Comparison of ENCODE assay signal across 15 cellular contexts in genomic region chr10:86952106-86952505, GRCh38. TPM values are rescaled to one million over a fixed set of nuclear protein-coding genes. Genes with fewer than 3 reads are reported as not detected.
DNase-seq lines count a peak whose midpoint lies in the region; ATAC-seq and TF ChIP-seq lines count a peak whose summit lies in the region.
"Had no signal": no experiment of that assay in that cellular context is flagged by ENCODE, and none has a peak within 500 bp of the region (broad histone marks: within the 10 kb centered on the region; RNA-seq: fewer than 3 reads in every experiment).

No MANE protein-coding gene starts in this region.

- no peaks in the 10 kb centered on the region for H3K27me3 Mint-ChIP-seq in CD4-positive, CD25-positive, alpha-beta regulatory T cell
- H3K27me3 Mint-ChIP-seq in naive thymus-derived CD8-positive, alpha-beta T cell, result no peaks in the 10 kb centered on the region

- POLR2A ChIA-PET in naive thymus-derived CD8-positive, alpha-beta T cell (lab: Charles Lee), result interaction anchor here (3.1 kb wide), 1 partner anchor 16 kb away, joined by 14 read pairs; the partner anchor contains the start of gene ADIRF

- BruUV-seq in mammary epithelial cell (replicated peaks; lab: Mats Ljungman, UMichigan), result no TSS peak

- in situ Hi-C loops in mammary epithelial cell (cut with MboI; ENCODE audit: low sequenced_read_pairs in 2 of 2), result no loop called here

- H4K20me1 ChIP-seq in mammary epithelial cell (ENCODE audit: insufficient read depth, low read length), result no peaks in the 10 kb centered on the region

- intact Hi-C loops in mammary epithelial cell (cut with micrococcal nuclease), result no loop called here

- no peak for ATAC-seq in CD4-positive, CD25-positive, alpha-beta regulatory T cell (ENCODE audit: low read depth in 2 of 2)
- no peak for ATAC-seq in naive thymus-derived CD8-positive, alpha-beta T cell

- dilution Hi-C loops in mammary epithelial cell (cut with HindIII; ENCODE audit: low sequenced_read_pairs), result no loop called here

- 85% methylated on average over 7 of the region's 7 CpGs for WGBS in mammary epithelial cell (ENCODE audit: low coverage, missing lambda C conversion rate)

- H3K9me3 ChIP-seq in CD4-positive, CD25-positive, alpha-beta regulatory T cell (ENCODE audit: control insufficient read depth in 2 of 2, low read length in 2 of 2), result peaks cover 0 to 6% of the 10 kb centered on the region in 2 experiments
- no peaks in the 10 kb centered on the region for H3K9me3 ChIP-seq in subcutaneous abdominal adipose tissue (ENCODE audit: control insufficient read depth in 5 of 5, low read length in 5 of 5)
- no peaks in the 10 kb centered on the region for H3K9me3 ChIP-seq in mammary epithelial cell (replicated peaks; ENCODE audit: insufficient read depth, low read length)

- H3K79me2 ChIP-seq in mammary epithelial cell (ENCODE audit: insufficient read depth, low read length), result no peaks in the 10 kb centered on the region

- H3K4me3 ChIP-seq in CD4-positive, CD25-positive, alpha-beta regulatory T cell (ENCODE audit: low read depth, low read length), result no peak overlapping the region
- H3K4me3 ChIP-seq in coronary artery, result no peak overlapping the region
- H3K4me3 ChIP-seq in subcutaneous abdominal adipose tissue (ENCODE audit: low read depth in 1 of 5, low read length in 5 of 5), result peak overlapping the region in 1 of 5 donors; percentile 25
- H3K4me3 ChIP-seq in mammary epithelial cell (replicated peaks in 1 of 3; ENCODE audit: insufficient read depth in 1 of 3, low read depth in 2 of 3, low read length in 3 of 3), result no peak overlapping the region

- H3K9me3 Mint-ChIP-seq in CD4-positive, CD25-positive, alpha-beta regulatory T cell, result peaks cover 0 to 15% (median 1%) of the 10 kb centered on the region in 7 donors
- H3K9me3 Mint-ChIP-seq in naive thymus-derived CD8-positive, alpha-beta T cell, result peaks cover 7 to 32% (median 16%) of the 10 kb centered on the region in 9 donors

- TF ChIP-seq CTCF in coronary artery (IDR thresholded peaks at IDR 0.05) (no peak), mammary epithelial cell (conservative IDR thresholded peaks at IDR 0.05 in 1 of 2, IDR thresholded peaks at IDR 0.05 in 1 of 2; ENCODE audit: extremely low read depth in 1 of 2, insufficient read depth in 1 of 2, low read depth in 1 of 2, low read length in 2 of 2) (no peak)

- no peaks in the 10 kb centered on the region for H3K27me3 ChIP-seq in CD4-positive, CD25-positive, alpha-beta regulatory T cell (ENCODE audit: control insufficient read depth, insufficient read depth, low read length)
- H3K27me3 ChIP-seq in subcutaneous abdominal adipose tissue (ENCODE audit: control insufficient read depth in 5 of 5, insufficient read depth in 4 of 5, low read length in 5 of 5) (no peaks in the 10 kb centered on the region), mammary epithelial cell (ENCODE audit: insufficient read depth, low read length) (no peaks in the 10 kb centered on the region)

- H3K4me1 ChIP-seq in CD4-positive, CD25-positive, alpha-beta regulatory T cell (ENCODE audit: control insufficient read depth, insufficient read depth, low read length, poor library complexity, severe bottlenecking), result peaks cover 21% of the 10 kb centered on the region
- H3K4me1 ChIP-seq in subcutaneous abdominal adipose tissue (ENCODE audit: control insufficient read depth in 5 of 5, insufficient read depth in 5 of 5, low read length in 5 of 5), result peaks cover 12 to 81% (median 51%) of the 10 kb centered on the region in 5 donors
- peaks cover 9% of the 10 kb centered on the region for H3K4me1 ChIP-seq in mammary epithelial cell (ENCODE audit: insufficient read depth, low read length)

- H3K4me1 Mint-ChIP-seq in CD4-positive, CD25-positive, alpha-beta regulatory T cell, result peaks cover 0 to 52% (median 26%) of the 10 kb centered on the region in 4 donors
- H3K4me1 Mint-ChIP-seq in naive thymus-derived CD8-positive, alpha-beta T cell, result peaks cover 5 to 29% (median 17%) of the 10 kb centered on the region in 4 donors

- no peak overlapping the region for H3K4me2 ChIP-seq in mammary epithelial cell (ENCODE audit: insufficient read depth, low read depth, low read length)

- DNase-seq in CD4-positive, CD25-positive, alpha-beta regulatory T cell, result no peak
- DNase-seq in coronary artery (ENCODE audit: low spot score), result peak; percentile 53
- DNase-seq in naive thymus-derived CD8-positive, alpha-beta T cell, result no peak
- no peak for DNase-seq in NOMO-1 treated with DMSO at 0.1 percent for 48 hours (lab: John Stamatoyannopoulos, UW; ENCODE audit: unreplicated experiment)
- no peak for DNase-seq in HuH-7.5 (ENCODE audit: low spot score)
- no peak for DNase-seq in mammary epithelial cell
- DNase-seq: COR-L47, EL, NCI-H1417, NCI-H187 treated with DMSO at 0.1 percent for 48 hours, NCI-H526 treated with DMSO at 0.1 percent for 48 hours had no signal

- H3K9ac ChIP-seq in subcutaneous abdominal adipose tissue (ENCODE audit: low read length in 5 of 5), result no peak overlapping the region
- H3K9ac ChIP-seq in mammary epithelial cell (ENCODE audit: insufficient read depth, low read length), result no peak overlapping the region

- H3K36me3 Mint-ChIP-seq in CD4-positive, CD25-positive, alpha-beta regulatory T cell, result peaks cover 8% of the 10 kb centered on the region
- H3K36me3 Mint-ChIP-seq in naive thymus-derived CD8-positive, alpha-beta T cell, result peaks cover 0 to 12% (median 9%) of the 10 kb centered on the region in 3 donors

- H3K36me3 ChIP-seq in CD4-positive, CD25-positive, alpha-beta regulatory T cell (ENCODE audit: control insufficient read depth, insufficient read depth, low read length), result no peaks in the 10 kb centered on the region
- H3K36me3 ChIP-seq in subcutaneous abdominal adipose tissue (ENCODE audit: control insufficient read depth in 5 of 5, insufficient read depth in 5 of 5, low read length in 5 of 5) (no peaks in the 10 kb centered on the region), mammary epithelial cell (ENCODE audit: insufficient read depth, low read length) (no peaks in the 10 kb centered on the region)

- CTCF ChIA-PET in mammary epithelial cell (lab: Charles Lee; ENCODE audit: low non-redundant PET), result no interaction called here

- no peak overlapping the region for H3K4me3 Mint-ChIP-seq in CD4-positive, CD25-positive, alpha-beta regulatory T cell
- no peak overlapping the region for H3K4me3 Mint-ChIP-seq in naive thymus-derived CD8-positive, alpha-beta T cell

- H3K27ac Mint-ChIP-seq in CD4-positive, CD25-positive, alpha-beta regulatory T cell, result peak overlapping the region in 2 of 3 donors; percentile 89 to 99
- peak overlapping the region in 6 of 10 donors; percentile 9 to 81 (median 58) for H3K27ac Mint-ChIP-seq in naive thymus-derived CD8-positive, alpha-beta T cell

- no peak overlapping the region for H3K27ac ChIP-seq in CD4-positive, CD25-positive, alpha-beta regulatory T cell (ENCODE audit: insufficient read depth, low read length, poor library complexity, severe bottlenecking)
- H3K27ac ChIP-seq in coronary artery (peak overlapping the region; percentile 40 to 94), subcutaneous abdominal adipose tissue (ENCODE audit: low read depth, low read length) (peak overlapping the region; percentile 99), mammary epithelial cell (ENCODE audit: insufficient read depth, low read depth, low read length) (no peak overlapping the region)
- H3K27ac ChIP-seq: C4-2B had no signal

- no peak overlapping the region for H2AFZ ChIP-seq in mammary epithelial cell (ENCODE audit: low read depth, low read length)

RNA-seq across cellular contexts. Expression of gene MMRN2, which starts 5.3 kb away (rescaled TPM):
- 0.17 TPM for total RNA-seq in CD4-positive, CD25-positive, alpha-beta regulatory T cell
- 1 to 10 TPM in 1 of 4 donors, under 1 TPM in 2, not detected in 1; 0.31 to 1.2 (median 0.36) TPM for polyA plus RNA-seq in CD4-positive, CD25-positive, alpha-beta regulatory T cell
- 1 to 10 TPM in 1 of 2 experiments, not detected in 1; 1.2 TPM for total RNA-seq in naive thymus-derived CD8-positive, alpha-beta T cell
- polyA plus RNA-seq in naive thymus-derived CD8-positive, alpha-beta T cell, result under 1 TPM in 2 of 3 donors, not detected in 1; 0.11 to 0.74 TPM
- total RNA-seq in mammary epithelial cell, result 10 to 100 TPM in 1 of 2 donors, 1 to 10 TPM in 1; 8.5 to 13.7 TPM
- 11.6 TPM for polyA plus RNA-seq in mammary epithelial cell
- polyA minus RNA-seq in mammary epithelial cell, result 5.4 TPM
- total RNA-seq: A673 had no signal

RNA-seq across cellular contexts. Expression of gene SNCG, which starts 6.3 kb away (rescaled TPM):
- total RNA-seq in CD4-positive, CD25-positive, alpha-beta regulatory T cell, result not detected
- not detected for polyA plus RNA-seq in CD4-positive, CD25-positive, alpha-beta regulatory T cell
- under 1 TPM in 1 of 2 experiments, not detected in 1; 0.58 TPM for total RNA-seq in naive thymus-derived CD8-positive, alpha-beta T cell
- not detected for polyA plus RNA-seq in naive thymus-derived CD8-positive, alpha-beta T cell
- 10 to 100 TPM; 25.7 to 54.0 TPM for total RNA-seq in mammary epithelial cell
- polyA plus RNA-seq in mammary epithelial cell, result 101 TPM
- polyA minus RNA-seq in mammary epithelial cell, result 31.4 TPM
- total RNA-seq: A673 had no signal

RNA-seq across cellular contexts. Expression of gene ADIRF, which starts 16.2 kb away (rescaled TPM):
- total RNA-seq in CD4-positive, CD25-positive, alpha-beta regulatory T cell, result not detected
- polyA plus RNA-seq in CD4-positive, CD25-positive, alpha-beta regulatory T cell, result under 1 TPM in 2 of 4 donors, not detected in 2; 0.42 to 0.65 TPM
- not detected for total RNA-seq in naive thymus-derived CD8-positive, alpha-beta T cell
- not detected for polyA plus RNA-seq in naive thymus-derived CD8-positive, alpha-beta T cell
- 100 to 1,000 TPM in 1 of 2 donors, 10 to 100 TPM in 1; 57.0 to 247 TPM for total RNA-seq in mammary epithelial cell
- polyA plus RNA-seq in mammary epithelial cell, result 517 TPM
- polyA minus RNA-seq in mammary epithelial cell, result 39.5 TPM
- total RNA-seq: A673, H4 had no signal

Comparison
In these comparisons a context has a peak if more than half of its experiments do, and no peak if none do; other contexts are left out.
1. H3K27ac ChIP-seq: peak in coronary artery (2 of 2) and subcutaneous abdominal adipose tissue (single experiment); none in CD4-positive, CD25-positive, alpha-beta regulatory T cell (single experiment) and mammary epithelial cell (single experiment).
2. RNA of gene SNCG, which starts 6.3 kb away (total RNA-seq): 25.7 to 54.0 TPM in mammary epithelial cell; 0.58 TPM in naive thymus-derived CD8-positive, alpha-beta T cell and not detected in CD4-positive, CD25-positive, alpha-beta regulatory T cell (single experiment); every median in the first group is over 10 times any median in the second.
3. RNA of gene ADIRF, which starts 16.2 kb away (total RNA-seq): 57.0 to 247 TPM in mammary epithelial cell; not detected in CD4-positive, CD25-positive, alpha-beta regulatory T cell (single experiment) and not detected in naive thymus-derived CD8-positive, alpha-beta T cell; every median in the first group is over 10 times any median in the second.